Comparison of ENCODE assay signal across 17 cellular contexts in genomic region chr1:224504642-224505041, GRCh38.
DNase-seq lines count a peak whose midpoint lies in the region; ATAC-seq and TF ChIP-seq lines count a peak whose summit lies in the region.
"Had no signal": no experiment of that assay in that cellular context is flagged by ENCODE, and none has a peak within 500 bp of the region (broad histone marks: within the 10 kb centered on the region; RNA-seq: fewer than 3 reads in every experiment).

No MANE protein-coding gene starts in this region.

- H2AFZ ChIP-seq in KMS-11 (ENCODE audit: low read depth), result no peak overlapping the region

- H3K27me3 ChIP-seq in KMS-11 (ENCODE audit: insufficient read depth, low read depth) (no peaks in the 10 kb centered on the region), body of pancreas (no peaks in the 10 kb centered on the region), mucosa of rectum (ENCODE audit: control insufficient read depth in 2 of 2, insufficient read depth in 2 of 2, low read length in 2 of 2) (no peaks in the 10 kb centered on the region), transverse colon (no peaks in the 10 kb centered on the region)

- TF ChIP-seq POLR2A in body of pancreas (IDR thresholded peaks at IDR 0.05) (no peak), transverse colon (IDR thresholded peaks at IDR 0.05) (no peak)

- DNase-seq in body of pancreas (no peak), transverse colon (no peak), amniotic stem cell (lab: John Stamatoyannopoulos, UW) (no peak), NCI-H2081 treated with DMSO at 0.1 percent for 48 hours (lab: John Stamatoyannopoulos, UW) (no peak)
- no peak for DNase-seq in stimulated activated naive CD8-positive, alpha-beta T cell treated with anti-CD3 and anti-CD28 coated beads, Interleukin-15, Interleukin-2, amounts not matched to agents 100 U/mL and 50 U/mL, for 24 hours
- DNase-seq: activated CD8-positive, alpha-beta T cell treated with anti-CD3 and anti-CD28 coated beads for 36 hours; activated naive CD8-positive, alpha-beta T cell treated with anti-CD3 and anti-CD28 coated beads for 36 hours; activated T-cell treated with anti-CD3 and anti-CD28 coated beads, Interleukin-2, amount 50 U/mL, for 72 hours; H9; head of caudate nucleus; NCI-H146; NCI-H345; retina; RPMI8226; T-helper 1 cell had no signal

- H3K9ac ChIP-seq in KMS-11, result no peak overlapping the region
- H3K9ac ChIP-seq in mucosa of rectum (ENCODE audit: low read depth in 1 of 2, low read length in 2 of 2), result no peak overlapping the region

- no peaks in the 10 kb centered on the region for H3K79me2 ChIP-seq in KMS-11 (ENCODE audit: insufficient read depth, low read depth)

- H3K36me3 ChIP-seq in KMS-11 (ENCODE audit: insufficient read depth) (no peaks in the 10 kb centered on the region), body of pancreas (replicated peaks in 1 of 2; ENCODE audit: insufficient read depth in 1 of 2, low read depth in 2 of 2) (no peaks in the 10 kb centered on the region), mucosa of rectum (ENCODE audit: control insufficient read depth in 2 of 2, insufficient read depth in 2 of 2, low read length in 2 of 2) (no peaks in the 10 kb centered on the region), transverse colon (no peaks in the 10 kb centered on the region)

- no peaks in the 10 kb centered on the region for H4K20me1 ChIP-seq in KMS-11 (ENCODE audit: insufficient read depth)

- TF ChIP-seq CTCF in KMS-11 (conservative IDR thresholded peaks at IDR 0.05; ENCODE audit: low read depth, low read length) (no peak), body of pancreas (IDR thresholded peaks at IDR 0.05) (no peak), transverse colon (IDR thresholded peaks at IDR 0.05) (no peak)

- TF ChIP-seq EP300 in transverse colon (IDR thresholded peaks at IDR 0.05; ENCODE audit: low read depth), result no peak

- peaks cover 77% of the 10 kb centered on the region for H3K4me1 ChIP-seq in KMS-11 (ENCODE audit: low read depth, poor library complexity, severe bottlenecking)
- H3K4me1 ChIP-seq in body of pancreas, result peaks cover 39% of the 10 kb centered on the region
- peaks cover 43 to 63% of the 10 kb centered on the region in 2 donors for H3K4me1 ChIP-seq in mucosa of rectum (ENCODE audit: control insufficient read depth in 2 of 2, insufficient read depth in 2 of 2, low read length in 2 of 2)
- peaks cover 35 to 84% (median 68%) of the 10 kb centered on the region in 4 donors for H3K4me1 ChIP-seq in transverse colon

- peak overlapping the region; percentile 81 for H3K27ac ChIP-seq in KMS-11
- peak overlapping the region; percentile 25 to 91 (median 90) for H3K27ac ChIP-seq in body of pancreas
- peak overlapping the region; percentile 85 to 88 for H3K27ac ChIP-seq in mucosa of rectum (ENCODE audit: low read depth in 2 of 2, low read length in 2 of 2)
- peak overlapping the region; percentile 90 to 94 (median 92) for H3K27ac ChIP-seq in transverse colon

- peak overlapping the region; percentile 86; the same call in 1 of the 2 replicates for H3K4me2 ChIP-seq in KMS-11

- intact Hi-C loops in body of pancreas (cut with DNase I) (no loop called here), transverse colon (cut with DNase I; ENCODE audit: low total_unique reads) (no loop called here)

- in situ Hi-C loops in transverse colon (cut with MboI; ENCODE audit: low pct_ligation_motif_present in 1 of 4, low pct_unique_long_range_greater_than_20kb in 1 of 4, low sequenced_read_pairs in 3 of 4), result no loop called here

- no peak for ATAC-seq in body of pancreas
- no peak for ATAC-seq in stimulated activated naive CD8-positive, alpha-beta T cell treated with anti-CD3 and anti-CD28 coated beads, Interleukin-15, Interleukin-2, amounts not matched to agents 100 U/mL and 50 U/mL, for 24 hours
- ATAC-seq: activated CD8-positive, alpha-beta T cell treated with anti-CD3 and anti-CD28 coated beads for 36 hours; activated T-cell treated with anti-CD3 and anti-CD28 coated beads, Interleukin-2, amount 50 U/mL, for 72 hours had no signal

- 46 to 58% methylated on average over 2 of the region's 2 CpGs for WGBS in body of pancreas, 2 donors
- WGBS in transverse colon (ENCODE audit: low coverage in 1 of 2), 2 donors, result 14 to 66% methylated on average over 1 to 2 of the region's 2 CpGs

- H3K4me3 ChIP-seq in KMS-11 (IDR thresholded peaks at IDR 0.05; ENCODE audit: insufficient read depth, low read depth, low read length), result no peak overlapping the region
- H3K4me3 ChIP-seq in body of pancreas, result no peak overlapping the region
- H3K4me3 ChIP-seq in mucosa of rectum (ENCODE audit: low read length in 2 of 2), result no peak overlapping the region
- no peak overlapping the region for H3K4me3 ChIP-seq in transverse colon

- H3K9me3 ChIP-seq in body of pancreas, result no peaks in the 10 kb centered on the region
- H3K9me3 ChIP-seq in mucosa of rectum (ENCODE audit: control insufficient read depth in 2 of 2, low read length in 2 of 2), result no peaks in the 10 kb centered on the region
- no peaks in the 10 kb centered on the region for H3K9me3 ChIP-seq in transverse colon
